ENCODE assay signal across 8 cellular contexts in genomic region chr9:128203024-128203841, GRCh38. TPM values are rescaled to one million over a fixed set of nuclear protein-coding genes. Genes with fewer than 3 reads are reported as not detected.
DNase-seq lines count a peak whose midpoint lies in the region; ATAC-seq, FAIRE-seq and TF ChIP-seq lines count a peak whose summit lies in the region.

TSS of gene DNM1 (plus strand) at chr9:128203379. CDS start at chr9:128203471, 92 bp downstream.

- peaks cover 33% of the 10 kb centered on the region for H3K27me3 Mint-ChIP-seq in T-helper 2 cell treated with Interferon-gamma antibody and Interleukin-4, amounts not matched to agents 5 μg/mL and 100 μg/mL, for 36 hours (ENCODE audit: low read depth)
- H3K27me3 Mint-ChIP-seq in astrocyte (ENCODE audit: low read depth, unreplicated experiment) = no peaks in the 10 kb centered on the region

- no peaks in the 10 kb centered on the region for H3K36me3 Mint-ChIP-seq in T-helper 2 cell treated with Interferon-gamma antibody and Interleukin-4, amounts not matched to agents 5 μg/mL and 100 μg/mL, for 36 hours (ENCODE audit: low read depth)
- peaks cover 2% of the 10 kb centered on the region for H3K36me3 Mint-ChIP-seq in astrocyte (ENCODE audit: low read depth, unreplicated experiment)

- TF ChIP-seq CTCF in Loucy (conservative IDR thresholded peaks at IDR 0.05; ENCODE audit: low read length) (peak; percentile 66), astrocyte (IDR thresholded peaks at IDR 0.05; ENCODE audit: insufficient read depth, low read depth, low read length) (peak; percentile 65), hepatocyte (IDR thresholded peaks at IDR 0.05; ENCODE audit: poor library complexity) (peak; percentile 62)

- DNase-seq in DMS53 (lab: John Stamatoyannopoulos, UW) (peak; percentile 87), astrocyte (ENCODE audit: low read depth) (no peak), hepatocyte (ENCODE audit: low spot score) (peak; percentile 90), renal cortical epithelial cell (ENCODE audit: low read depth) (no peak), aorta (peak; percentile 66 to 86)
- DNase-seq in T-helper 2 cell treated with Interferon-gamma antibody and Interleukin-4, amounts not matched to agents 5 μg/mL and 100 μg/mL, for 36 hours (ENCODE audit: low spot score) = peak; percentile 78

- H3K36me3 ChIP-seq in Loucy (ENCODE audit: insufficient read depth, low read length) = no peaks in the 10 kb centered on the region
- no peaks in the 10 kb centered on the region for H3K36me3 ChIP-seq in astrocyte (ENCODE audit: insufficient read depth, low read length)
- no peaks in the 10 kb centered on the region for H3K36me3 ChIP-seq in hepatocyte (replicated peaks; ENCODE audit: insufficient read depth, low read depth)
- H3K36me3 ChIP-seq in aorta (ENCODE audit: control insufficient read depth in 1 of 2, insufficient read depth in 2 of 2, low read length in 1 of 2) = no peaks in the 10 kb centered on the region

- peaks cover 11% of the 10 kb centered on the region for H3K4me1 Mint-ChIP-seq in T-helper 2 cell treated with Interferon-gamma antibody and Interleukin-4, amounts not matched to agents 5 μg/mL and 100 μg/mL, for 36 hours (ENCODE audit: low read depth)
- peaks cover 25% of the 10 kb centered on the region for H3K4me1 Mint-ChIP-seq in astrocyte (ENCODE audit: low read depth, unreplicated experiment)

- ATAC-seq in GM21825 (IDR thresholded peaks at IDR 0.05; ENCODE audit: unreplicated experiment) (peak; percentile 76), aorta (ENCODE audit: low FRiP score) (peak; percentile 92)

- H3K4me1 ChIP-seq in Loucy (ENCODE audit: insufficient read depth, low read length, poor library complexity, severe bottlenecking) (peaks cover 11% of the 10 kb centered on the region), astrocyte (ENCODE audit: insufficient read depth, low read length) (peaks cover 21% of the 10 kb centered on the region), hepatocyte (ENCODE audit: insufficient read depth) (peaks cover 9% of the 10 kb centered on the region), aorta (ENCODE audit: control insufficient read depth in 1 of 2, insufficient read depth in 2 of 2, low read length in 2 of 2) (no peaks in the 10 kb centered on the region)

- no peaks in the 10 kb centered on the region for H3F3A ChIP-seq in Loucy (ENCODE audit: low read depth)

- 2% methylated on average over 61 of the region's 91 CpGs for WGBS in hepatocyte (ENCODE audit: low lambda C conversion rate, missing lambda C conversion rate)
- 0 to 1% methylated on average over 45 to 91 of the region's 91 CpGs for WGBS in aorta, 2 donors

- H3K4me3 ChIP-seq in Loucy (ENCODE audit: low read length, poor library complexity, severe bottlenecking) (peak within 1 kb of the TSS; percentile 75), astrocyte (ENCODE audit: insufficient read depth, low read depth, low read length) (peak within 1 kb of the TSS; percentile 73), hepatocyte (peak within 1 kb of the TSS; percentile 87), aorta (ENCODE audit: low read length in 2 of 2) (peak within 1 kb of the TSS; percentile 29 to 38)

- intact Hi-C loops in aorta (cut with DNase I) = no loop called here

- H3K4me3 Mint-ChIP-seq in T-helper 2 cell treated with Interferon-gamma antibody and Interleukin-4, amounts not matched to agents 5 μg/mL and 100 μg/mL, for 36 hours = peak within 1 kb of the TSS; percentile 75
- peak within 1 kb of the TSS; percentile 91 for H3K4me3 Mint-ChIP-seq in astrocyte (ENCODE audit: unreplicated experiment)

- FAIRE-seq in astrocyte (lab: Jason Lieb, UNC) = no peak

- H3K79me2 ChIP-seq in Loucy (ENCODE audit: insufficient read depth, low read length) = no peaks in the 10 kb centered on the region
- H3K79me2 ChIP-seq in astrocyte (ENCODE audit: insufficient read depth, low read length) = peaks cover 5% of the 10 kb centered on the region
- H3K79me2 ChIP-seq in hepatocyte = peaks cover 13% of the 10 kb centered on the region

- peaks cover 7% of the 10 kb centered on the region for H3K27me3 ChIP-seq in Loucy (ENCODE audit: insufficient read depth, low read length, poor library complexity, severe bottlenecking)
- no peaks in the 10 kb centered on the region for H3K27me3 ChIP-seq in astrocyte (ENCODE audit: insufficient read depth, low read length)
- H3K27me3 ChIP-seq in hepatocyte = no peaks in the 10 kb centered on the region
- H3K27me3 ChIP-seq in aorta (ENCODE audit: control insufficient read depth in 1 of 2, insufficient read depth in 2 of 2, low read length in 1 of 2) = no peaks in the 10 kb centered on the region

- peak within 1 kb of the TSS; percentile 55 for H3K9ac ChIP-seq in Loucy (ENCODE audit: low read depth, low read length, poor library complexity, severe bottlenecking)
- H3K9ac ChIP-seq in astrocyte (ENCODE audit: low read length) = peak within 1 kb of the TSS; percentile 72

- H3K4me2 ChIP-seq in Loucy (ENCODE audit: low read depth, low read length, poor library complexity, severe bottlenecking) = peak within 1 kb of the TSS; percentile 81
- H3K4me2 ChIP-seq in astrocyte (ENCODE audit: low read length) = peak within 1 kb of the TSS; percentile 97
- peak within 1 kb of the TSS; percentile 96 for H3K4me2 ChIP-seq in hepatocyte

- no peaks in the 10 kb centered on the region for H3K9me3 ChIP-seq in Loucy (ENCODE audit: insufficient read depth, low read depth, low read length)
- H3K9me3 ChIP-seq in astrocyte (ENCODE audit: insufficient read depth, low read depth, low read length) = no peaks in the 10 kb centered on the region
- H3K9me3 ChIP-seq in hepatocyte (ENCODE audit: low read depth) = no peaks in the 10 kb centered on the region
- H3K9me3 ChIP-seq in aorta (ENCODE audit: control insufficient read depth, low read length) = no peaks in the 10 kb centered on the region

- H3K9me2 ChIP-seq in Loucy (replicated peaks; ENCODE audit: low read depth, low read length) (no peaks in the 10 kb centered on the region), hepatocyte (replicated peaks; ENCODE audit: insufficient read depth) (no peaks in the 10 kb centered on the region)

- H3K27ac Mint-ChIP-seq in T-helper 2 cell treated with Interferon-gamma antibody and Interleukin-4, amounts not matched to agents 5 μg/mL and 100 μg/mL, for 36 hours = peak within 1 kb of the TSS; percentile 63
- H3K27ac Mint-ChIP-seq in astrocyte (ENCODE audit: unreplicated experiment) = peak within 1 kb of the TSS; percentile 63

- H4K20me1 ChIP-seq in Loucy (ENCODE audit: insufficient read depth, low read length, poor library complexity, severe bottlenecking) = no peaks in the 10 kb centered on the region
- peaks cover 5% of the 10 kb centered on the region for H4K20me1 ChIP-seq in astrocyte (ENCODE audit: insufficient read depth, low read length)
- no peaks in the 10 kb centered on the region for H4K20me1 ChIP-seq in hepatocyte (ENCODE audit: insufficient read depth, poor library complexity, severe bottlenecking)

- no peaks in the 10 kb centered on the region for H3K9me3 Mint-ChIP-seq in T-helper 2 cell treated with Interferon-gamma antibody and Interleukin-4, amounts not matched to agents 5 μg/mL and 100 μg/mL, for 36 hours
- no peaks in the 10 kb centered on the region for H3K9me3 Mint-ChIP-seq in astrocyte (ENCODE audit: unreplicated experiment)

- H3K27ac ChIP-seq in astrocyte (ENCODE audit: low read depth, low read length) = peak within 1 kb of the TSS; percentile 66
- H3K27ac ChIP-seq in hepatocyte = no peak within 1 kb of the TSS
- no peak within 1 kb of the TSS for H3K27ac ChIP-seq in aorta (ENCODE audit: low read depth in 1 of 2, low read length in 2 of 2)

- peak within 1 kb of the TSS; percentile 95 for H2AFZ ChIP-seq in Loucy (ENCODE audit: low read length)
- peak within 1 kb of the TSS; percentile 89 for H2AFZ ChIP-seq in astrocyte (ENCODE audit: low read depth, low read length)
- peak within 1 kb of the TSS; percentile 71 for H2AFZ ChIP-seq in hepatocyte

RNA-seq across cellular contexts. Expression of gene DNM1, which starts in this region (rescaled TPM):
- 29.7 and 37.6 TPM in 2 replicates for total RNA-seq in astrocyte
- total RNA-seq in hepatocyte = 13.4 and 14.4 TPM in 2 replicates
- 37.2 and 40.6 TPM in 2 replicates for polyA plus RNA-seq in hepatocyte
- total RNA-seq in renal cortical epithelial cell = 9.2 and 33.5 TPM in 2 replicates
- total RNA-seq in aorta = 100 to 1,000 TPM in 1 of 2 donors, 1 to 10 TPM in 1; 9.3 to 114 TPM
- polyA plus RNA-seq in aorta = 1 to 10 TPM in 1 of 2 donors, under 1 TPM in 1; 0.43 to 2.1 TPM

Comparison
In these comparisons a context has a peak if more than half of its experiments do, and no peak if none do; other contexts are left out.
1. RNA of gene DNM1 (polyA plus RNA-seq): 37.2 to 40.6 TPM in hepatocyte; 0.43 to 2.1 TPM in aorta; every median in the first group is over 10 times any median in the second.
2. DNase-seq: peak in DMS53 (single experiment), T-helper 2 cell treated with Interferon-gamma antibody and Interleukin-4, amounts not matched to agents 5 μg/mL and 100 μg/mL, for 36 hours (single experiment), hepatocyte (single experiment) and aorta (2 of 2); none in astrocyte (single experiment) and renal cortical epithelial cell (single experiment).
3. H3K4me3 ChIP-seq: peak in every context shown above with its lines; median percentile 87 in hepatocyte; 75 in Loucy; 73 in astrocyte; 34 in aorta.
4. Peak in every context shown above with its lines, with median percentiles within 50 percentile points of each other: H2AFZ ChIP-seq, H3K4me2 ChIP-seq and CTCF ChIP-seq.